Comparison of ENCODE assay signal across 15 cellular contexts in the genomic region with DNA sequence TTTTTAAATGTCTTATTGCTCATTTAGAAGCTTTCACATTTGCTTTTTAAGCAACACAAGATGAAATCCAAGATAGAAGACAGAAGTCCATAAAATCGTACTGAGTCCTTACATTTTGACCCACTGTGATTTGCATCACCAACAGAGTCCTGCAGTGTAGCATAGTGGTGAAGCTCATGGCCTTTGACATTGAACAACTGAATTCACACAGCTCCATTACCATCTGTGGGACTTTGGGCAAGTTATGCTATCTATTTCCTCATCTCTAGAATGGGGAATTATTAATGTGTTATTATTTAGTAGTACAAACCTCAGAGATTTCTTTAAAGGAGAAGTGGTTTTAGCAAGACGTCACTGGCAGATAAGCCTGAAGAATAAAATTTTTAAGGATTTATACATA. TPM values are rescaled to one million over a fixed set of nuclear protein-coding genes. Genes with fewer than 3 reads are reported as not detected.
DNase-seq lines count a peak whose midpoint lies in the region; ATAC-seq, FAIRE-seq and TF ChIP-seq lines count a peak whose summit lies in the region.
"Had no signal": no experiment of that assay in that cellular context is flagged by ENCODE, and none has a peak within 500 bp of the region (broad histone marks: within the 10 kb centered on the region; RNA-seq: fewer than 3 reads in every experiment).

No MANE protein-coding gene starts in this region.

- in situ Hi-C loops in GM12878 (cut with MboI), result no loop called here

- no peaks in the 10 kb centered on the region for H3K27me3 ChIP-seq in OCI-LY1 (ENCODE audit: insufficient read depth, low read length)
- peaks cover 0 to 2% of the 10 kb centered on the region in 2 experiments; a peak in 1 of 4 replicates for H3K27me3 ChIP-seq in GM12878 (replicated peaks in 1 of 2; ENCODE audit: control insufficient read depth in 2 of 2, insufficient read depth in 2 of 2, low read length in 1 of 2)
- H3K27me3 ChIP-seq: cardiac muscle cell, foreskin keratinocyte had no signal

- peak; percentile 35 for FAIRE-seq in GM12878 (lab: Jason Lieb, UNC)

- TF ChIP-seq CTCF in OCI-LY1 (IDR thresholded peaks at IDR 0.05; ENCODE audit: low read length) (no peak), GM12878 (IDR thresholded peaks at IDR 0.05 in 2 of 3, conservative IDR thresholded peaks at IDR 0.05 in 1 of 3; ENCODE audit: control insufficient read depth in 2 of 3, extremely low read depth in 1 of 3, insufficient read depth in 1 of 3, low read depth in 3 of 3, low read length in 3 of 3) (no peak), progenitor cell of endocrine pancreas (IDR thresholded peaks at IDR 0.05; ENCODE audit: unreplicated experiment) (no peak), nephron progenitor cell (IDR thresholded peaks at IDR 0.05) (no peak)

- WGBS in GM12878 (ENCODE audit: insufficient coverage, insufficient replicate concordance, low lambda C conversion rate, missing lambda C conversion rate), result 26% methylated on average over 2 of the region's 2 CpGs

- no peaks in the 10 kb centered on the region for H3K27me3 Mint-ChIP-seq in activated naive CD4-positive, alpha-beta T cell treated with anti-CD3 and anti-CD28 coated beads, Interleukin-2, amount 10 ng/mL, durations not matched to agents 7 days and 5 days
- H3K27me3 Mint-ChIP-seq in progenitor cell of endocrine pancreas (no peaks in the 10 kb centered on the region), nephron progenitor cell (ENCODE audit: low read depth, poor library complexity) (peaks cover 6% of the 10 kb centered on the region)

- DNase-seq in activated naive CD4-positive, alpha-beta T cell treated with anti-CD3 and anti-CD28 coated beads, Interleukin-2, amount 10 ng/mL, durations not matched to agents 7 days and 5 days, result no peak
- no peak for DNase-seq in activated naive CD4-positive, alpha-beta T cell treated with anti-CD3 and anti-CD28 coated beads, Interleukin-2, amount 50 U/mL, for 16 hours
- DNase-seq in GM12878 (ENCODE audit: low read depth, low spot score), result no peak
- no peak for DNase-seq in progenitor cell of endocrine pancreas (ENCODE audit: low spot score, unreplicated experiment)
- no peak for DNase-seq in hypothalamus (lab: John Stamatoyannopoulos, UW)
- DNase-seq in nephron progenitor cell, result no peak
- no peak for DNase-seq in Ammon's horn (ENCODE audit: low spot score)
- DNase-seq: activated CD4-positive, alpha-beta T cell treated with anti-CD3 and anti-CD28 coated beads, Interleukin-2, amount 50 U/mL, for 48 hours; foreskin keratinocyte; Kasumi-1; NCI-H187 had no signal

- H3K27ac Mint-ChIP-seq in activated naive CD4-positive, alpha-beta T cell treated with anti-CD3 and anti-CD28 coated beads, Interleukin-2, amount 10 ng/mL, durations not matched to agents 7 days and 5 days, result peak overlapping the region; percentile 97
- H3K27ac Mint-ChIP-seq in progenitor cell of endocrine pancreas (peak overlapping the region; percentile 42), nephron progenitor cell (no peak overlapping the region)
- H3K27ac Mint-ChIP-seq: stimulated activated memory B cell treated with anti-CD40 and anti-IgM and Interleukin-4, amounts not matched to agents 10 μg/mL and 1 μg/mL and 100 μg/mL, for 72 hours had no signal

- CTCF ChIA-PET in activated naive CD4-positive, alpha-beta T cell treated with anti-CD3 and anti-CD28 coated beads, Interleukin-2, amount 10 ng/mL, durations not matched to agents 7 days and 5 days (lab: Charles Lee), result interaction anchor here (1.6 kb wide), 1 partner anchor 42 kb away, joined by 3 read pairs; no protein-coding TSS in a partner anchor
- CTCF ChIA-PET in GM12878 (lab: Yijun Ruan, JAX), result interaction anchor here (0.8 to 1.3 kb wide), 2 partner anchors 71 to 597 kb away, joined by 3 read pairs; a partner anchor contains a TSS

- peaks cover 5% of the 10 kb centered on the region; the same call in 1 of the 2 replicates for H3K79me2 ChIP-seq in OCI-LY1 (ENCODE audit: insufficient read depth, low read length)
- no peaks in the 10 kb centered on the region for H3K79me2 ChIP-seq in GM12878 (ENCODE audit: control insufficient read depth, insufficient read depth, low read length)

- RAD21 ChIA-PET in GM12878 (lab: Charles Lee; ENCODE audit: unreplicated experiment), result interaction anchor here (0.6 kb wide), 1 partner anchor 29 kb away, joined by 3 read pairs; no protein-coding TSS in a partner anchor

- peaks cover 87% of the 10 kb centered on the region for H3K4me1 Mint-ChIP-seq in activated naive CD4-positive, alpha-beta T cell treated with anti-CD3 and anti-CD28 coated beads, Interleukin-2, amount 10 ng/mL, durations not matched to agents 7 days and 5 days
- H3K4me1 Mint-ChIP-seq in progenitor cell of endocrine pancreas (ENCODE audit: low read depth), result peaks cover 54% of the 10 kb centered on the region
- H3K4me1 Mint-ChIP-seq in nephron progenitor cell, result peaks cover 9% of the 10 kb centered on the region

- intact Hi-C loops in GM12878 (cut with micrococcal nuclease; ENCODE audit: unreplicated experiment), result no loop called here

- H3K9me3 ChIP-seq in OCI-LY1 (ENCODE audit: low read length) (no peaks in the 10 kb centered on the region), GM12878 (replicated peaks; ENCODE audit: control insufficient read depth, insufficient read depth, low read length) (no peaks in the 10 kb centered on the region; the same call in 2 of the 3 replicates)

- BruUV-seq in GM12878 (replicated peaks; lab: Mats Ljungman, UMichigan), result no TSS peak

- no peaks in the 10 kb centered on the region for H3F3A ChIP-seq in OCI-LY1 (ENCODE audit: insufficient read depth, low read length)

- H3K36me3 Mint-ChIP-seq in activated naive CD4-positive, alpha-beta T cell treated with anti-CD3 and anti-CD28 coated beads, Interleukin-2, amount 10 ng/mL, durations not matched to agents 7 days and 5 days, result peaks cover 47% of the 10 kb centered on the region
- H3K36me3 Mint-ChIP-seq in progenitor cell of endocrine pancreas (ENCODE audit: insufficient read depth), result peaks cover under 1% of the 10 kb centered on the region
- no peaks in the 10 kb centered on the region for H3K36me3 Mint-ChIP-seq in nephron progenitor cell (ENCODE audit: low read depth)
- H3K36me3 Mint-ChIP-seq: stimulated activated memory B cell treated with anti-CD40 and anti-IgM and Interleukin-4, amounts not matched to agents 10 μg/mL and 1 μg/mL and 100 μg/mL, for 72 hours had no signal

- H2AFZ ChIP-seq in OCI-LY1 (ENCODE audit: low read length) (no peak overlapping the region), GM12878 (ENCODE audit: control insufficient read depth, low read depth, low read length) (no peak overlapping the region)

- H3K27ac ChIP-seq in OCI-LY1 (ENCODE audit: low read depth, low read length, poor library complexity, severe bottlenecking), result peak overlapping the region; percentile 86
- H3K27ac ChIP-seq in GM12878 (ENCODE audit: control insufficient read depth, insufficient read depth), result no peak overlapping the region
- H3K27ac ChIP-seq: cardiac muscle cell, foreskin keratinocyte had no signal

- H4K20me1 ChIP-seq in OCI-LY1 (ENCODE audit: insufficient read depth, low read length), result no peaks in the 10 kb centered on the region
- H4K20me1 ChIP-seq in GM12878 (ENCODE audit: control insufficient read depth, insufficient read depth), result no peaks in the 10 kb centered on the region

- peak overlapping the region; percentile 29 for H3K4me3 Mint-ChIP-seq in activated naive CD4-positive, alpha-beta T cell treated with anti-CD3 and anti-CD28 coated beads, Interleukin-2, amount 10 ng/mL, durations not matched to agents 7 days and 5 days
- H3K4me3 Mint-ChIP-seq in progenitor cell of endocrine pancreas (ENCODE audit: low read depth) (no peak overlapping the region), nephron progenitor cell (no peak overlapping the region)
- H3K4me3 Mint-ChIP-seq: memory B cell; stimulated activated memory B cell treated with anti-CD40 and anti-IgM and Interleukin-4, amounts not matched to agents 10 μg/mL and 1 μg/mL and 100 μg/mL, for 72 hours had no signal

- no peak for TF ChIP-seq POLR2A in GM12878 (IDR thresholded peaks at IDR 0.05; ENCODE audit: low read depth, low read length)

- SMC1A ChIA-PET in GM12878 (lab: Charles Lee; ENCODE audit: uncharacterized antibody, unreplicated experiment), result no interaction called here

- H3K4me1 ChIP-seq in OCI-LY1 (ENCODE audit: insufficient read depth, low read length, severe bottlenecking) (peaks cover 90% of the 10 kb centered on the region), GM12878 (ENCODE audit: control insufficient read depth, insufficient read depth, low read length) (peaks cover 8% of the 10 kb centered on the region; the same call in 1 of the 2 replicates)
- H3K4me1 ChIP-seq: foreskin keratinocyte had no signal

- H3K4me3 ChIP-seq in OCI-LY1 (ENCODE audit: low read depth, low read length, poor library complexity, severe bottlenecking) (no peak overlapping the region), GM12878 (no peak overlapping the region)
- H3K4me3 ChIP-seq: cardiac muscle cell had no signal

- no peaks in the 10 kb centered on the region for H3K9me2 ChIP-seq in OCI-LY1 (ENCODE audit: low read depth, low read length)

- TF ChIP-seq RAD21 in GM12878 (IDR thresholded peaks at IDR 0.05; ENCODE audit: insufficient read depth, low read depth, low read length), result no peak

- H3K36me3 ChIP-seq in OCI-LY1 (ENCODE audit: insufficient read depth, low read length) (no peaks in the 10 kb centered on the region), GM12878 (ENCODE audit: control insufficient read depth in 2 of 2, insufficient read depth in 2 of 2, low read length in 1 of 2) (no peaks in the 10 kb centered on the region)
- H3K36me3 ChIP-seq: cardiac muscle cell had no signal

- H3K4me2 ChIP-seq in OCI-LY1 (ENCODE audit: low read length) (no peak overlapping the region; the same call in 1 of the 2 replicates), GM12878 (ENCODE audit: control insufficient read depth, insufficient read depth) (no peak overlapping the region)

- no peak for ATAC-seq in GM12878
- ATAC-seq: foreskin keratinocyte; stimulated activated memory B cell treated with anti-CD40 and anti-IgM and Interleukin-4, amounts not matched to agents 10 μg/mL and 1 μg/mL and 100 μg/mL, for 72 hours had no signal

- no peak overlapping the region for H3K9ac ChIP-seq in OCI-LY1 (ENCODE audit: low read length)
- no peak overlapping the region for H3K9ac ChIP-seq in GM12878 (ENCODE audit: control insufficient read depth, insufficient read depth, low read length)

- TF ChIP-seq EP300 in GM12878 (IDR thresholded peaks at IDR 0.05; ENCODE audit: borderline replicate concordance in 1 of 2, control insufficient read depth in 1 of 2, low read depth in 2 of 2, low read length in 2 of 2), result no peak

- POLR2A ChIA-PET in GM12878 (lab: Charles Lee), result no interaction called here

- H3K9me3 Mint-ChIP-seq in activated naive CD4-positive, alpha-beta T cell treated with anti-CD3 and anti-CD28 coated beads, Interleukin-2, amount 10 ng/mL, durations not matched to agents 7 days and 5 days, result no peaks in the 10 kb centered on the region
- peaks cover 3% of the 10 kb centered on the region for H3K9me3 Mint-ChIP-seq in progenitor cell of endocrine pancreas (ENCODE audit: low read depth)
- peaks cover 1% of the 10 kb centered on the region for H3K9me3 Mint-ChIP-seq in nephron progenitor cell
- H3K9me3 Mint-ChIP-seq: stimulated activated memory B cell treated with anti-CD40 and anti-IgM and Interleukin-4, amounts not matched to agents 10 μg/mL and 1 μg/mL and 100 μg/mL, for 72 hours had no signal

RNA-seq across cellular contexts. Expression of a gene that starts 10.7 kb away (rescaled TPM):
- total RNA-seq in GM12878 (2013; cell fraction: nucleolus; rRNA removed), result not detected in 2 replicates
- total RNA-seq in GM12878 (2014; rRNA removed) (not detected in 2 replicates), GM12878 (2014; rRNA removed; fragmentation: Illumina TruSeq; extraction: Trizol) (not detected in 2 replicates), GM12878 (2021) (0.03 and 0.05 TPM in 2 replicates), progenitor cell of endocrine pancreas (14.8 and 16.0 TPM in 2 replicates)
- polyA plus RNA-seq in GM12878 (2011; ENCODE audit: low read depth), result 0.04 TPM
- polyA plus RNA-seq in GM12878 (2011; rRNA removed) (under 0.01 TPM in 2 replicates), GM12878 (2014; fragmentation: Illumina TruSeq; extraction: Trizol) (under 0.01 TPM in 1 of 2 replicates, not detected in the other), GM12878 (2014; fragmentation: Nextera tagmentation; extraction: Ambion mirVana) (not detected), GM12878 (2014; rRNA removed) (not detected in 2 replicates), GM12878 (2016; fragmentation: Nextera tagmentation; extraction: Ambion mirVana) (under 1 TPM in 1 of 2 experiments, not detected in 1; 0.01 TPM)
- under 0.01 TPM in 1 of 2 replicates, not detected in the other for polyA plus RNA-seq in GM12878 (2011; cell fraction: cytosol; rRNA removed)
- polyA plus RNA-seq in GM12878 (2011; cell fraction: nucleus; rRNA removed), result 0.01 TPM in 1 of 2 replicates, not detected in the other
- 0.01 and 0.04 TPM in 2 replicates for polyA plus RNA-seq in GM12878 (2012)
- 0.05 TPM in 1 of 2 replicates, not detected in the other for polyA minus RNA-seq in GM12878 (2011; rRNA and poly(A)+ RNA removed)
- polyA minus RNA-seq in GM12878 (2011; cell fraction: cytosol; rRNA and poly(A)+ RNA removed), result not detected in 2 replicates
- not detected in 2 replicates for polyA minus RNA-seq in GM12878 (2011; cell fraction: nucleus; rRNA and poly(A)+ RNA removed)
- total RNA-seq: foreskin keratinocyte had no signal
- polyA plus RNA-seq: foreskin keratinocyte had no signal

Comparison
In these comparisons a context has a peak if more than half of its experiments do, and no peak if none do; other contexts are left out.
1. RNA of a gene that starts 10.7 kb away (total RNA-seq): 14.8 to 16.0 TPM in progenitor cell of endocrine pancreas; 0.03 to 0.05 TPM in GM12878; every median in the first group is over 10 times any median in the second.